In the genomic region with DNA sequence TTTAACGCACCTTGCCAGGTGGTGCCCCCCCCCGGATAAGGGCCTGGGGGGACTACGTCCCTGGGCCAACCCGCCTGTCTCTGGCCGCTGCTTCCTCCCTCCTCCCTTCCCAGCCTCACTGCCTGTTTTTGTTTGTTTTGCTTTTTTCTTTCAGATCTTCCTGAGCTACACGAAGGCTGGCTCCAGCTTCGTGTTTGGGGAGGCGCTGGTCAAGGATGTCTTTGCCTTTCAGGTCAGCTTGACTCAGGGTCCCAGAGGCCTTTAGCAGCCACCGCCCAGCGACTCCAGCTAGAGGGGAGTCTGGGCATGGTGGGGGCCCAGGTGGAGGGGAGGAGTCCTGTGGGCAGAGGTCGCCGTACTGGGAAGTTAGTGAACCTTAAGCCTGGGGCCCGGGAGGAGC, we compare ENCODE assay signal across 34 cellular contexts. TPM values are rescaled to one million over a fixed set of nuclear protein-coding genes. Genes with fewer than 3 reads are reported as not detected.
DNase-seq lines count a peak whose midpoint lies in the region; ATAC-seq, FAIRE-seq and TF ChIP-seq lines count a peak whose summit lies in the region.
"Had no signal": no experiment of that assay in that cellular context is flagged by ENCODE, and none has a peak within 500 bp of the region (broad histone marks: within the 10 kb centered on the region; RNA-seq: fewer than 3 reads in every experiment).

No MANE protein-coding gene starts in this region.

- H3K27me3 ChIP-seq in H1 (replicated peaks in 1 of 4; ENCODE audit: control insufficient read depth in 3 of 4, extremely low read depth in 1 of 4, insufficient read depth in 3 of 4, low read length in 3 of 4) (no peaks in the 10 kb centered on the region), parathyroid adenoma (ENCODE audit: control insufficient read depth, insufficient read depth, low read length) (no peaks in the 10 kb centered on the region), SK-N-SH (ENCODE audit: insufficient read depth) (no peaks in the 10 kb centered on the region)
- H3K27me3 ChIP-seq: BLaER1 treated with 17β-estradiol and CSF1 and Interleukin-3, amounts not matched to agents 10 nM and 100 nM; gastroesophageal sphincter; tibial nerve had no signal

- H3K36me3 ChIP-seq in H1 (ENCODE audit: control insufficient read depth in 2 of 4, insufficient read depth in 4 of 4, low read length in 3 of 4) = no peaks in the 10 kb centered on the region
- H3K36me3 ChIP-seq in parathyroid adenoma (ENCODE audit: control insufficient read depth, insufficient read depth, low read length) = no peaks in the 10 kb centered on the region
- no peaks in the 10 kb centered on the region for H3K36me3 ChIP-seq in SK-N-SH (replicated peaks in 1 of 2; ENCODE audit: control insufficient read depth in 1 of 2, insufficient read depth in 2 of 2, low read length in 1 of 2)
- H3K36me3 ChIP-seq: BLaER1 treated with 17β-estradiol and CSF1 and Interleukin-3, amounts not matched to agents 10 nM and 100 nM; gastroesophageal sphincter; tibial nerve had no signal

- no peak for TF ChIP-seq POLR2A in H1 (IDR thresholded peaks at IDR 0.05; ENCODE audit: control extremely low read depth in 1 of 2, low read depth in 2 of 2, low read length in 2 of 2)

- H2BK12ac ChIP-seq in H1 (ENCODE audit: low read depth, low read length) = no peak overlapping the region

- TF ChIP-seq CTCF in Calu3 (IDR thresholded peaks at IDR 0.05; ENCODE audit: unreplicated experiment) = no peak
- TF ChIP-seq CTCF in H1 (IDR thresholded peaks at IDR 0.05; ENCODE audit: control extremely low read depth in 1 of 3, insufficient read depth in 1 of 3, low read depth in 1 of 3, low read length in 3 of 3) = no peak
- no peak for TF ChIP-seq CTCF in parathyroid adenoma (IDR thresholded peaks at IDR 0.05)
- no peak for TF ChIP-seq CTCF in SK-N-SH (IDR thresholded peaks at IDR 0.05)

- H4K20me1 ChIP-seq in H1 (replicated peaks in 1 of 2; ENCODE audit: control insufficient read depth in 1 of 2, insufficient read depth in 2 of 2, low read length in 2 of 2) (no peaks in the 10 kb centered on the region), SK-N-SH (ENCODE audit: insufficient read depth) (no peaks in the 10 kb centered on the region)
- H4K20me1 ChIP-seq: BLaER1 treated with 17β-estradiol and CSF1 and Interleukin-3, amounts not matched to agents 10 nM and 100 nM had no signal

- H3K9ac ChIP-seq in H1 (replicated peaks in 1 of 4; ENCODE audit: extremely low read depth in 1 of 4, low read depth in 3 of 4, low read length in 3 of 4) (no peak overlapping the region), parathyroid adenoma (no peak overlapping the region), SK-N-SH (no peak overlapping the region)
- H3K9ac ChIP-seq: BLaER1 treated with 17β-estradiol and CSF1 and Interleukin-3, amounts not matched to agents 10 nM and 100 nM had no signal

- DNase-seq in Calu3 (no peak), HuH-7 (ENCODE audit: low spot score) (peak; percentile 44), H1 (ENCODE audit: low read depth in 1 of 2, low spot score in 2 of 2) (peak in 1 of 2 experiments; percentile 45), SK-N-SH (no peak), HT-29 (ENCODE audit: low spot score) (no peak)
- no peak for DNase-seq in stimulated activated CD4-positive, alpha-beta T cell treated with anti-CD3 and anti-CD28 coated beads, Interleukin-4, amount 100 ng/mL, for 4 hours
- DNase-seq: activated CD4-positive, alpha-beta T cell treated with anti-CD3 and anti-CD28 coated beads, Interleukin-2, amount 10 ng/mL, durations not matched to agents 24 days and 14 days; activated T-cell treated with anti-CD3 and anti-CD28 coated beads, Interleukin-2, amount 50 U/mL, for 24 hours; COR-L47; HFFc6; hypothalamus; immature natural killer cell; mesenchymal stem cell; NCI-H1048; NCI-H187; NCI-H2227 treated with DMSO at 0.1 percent for 48 hours; NCI-H526 treated with DMSO at 0.1 percent for 48 hours; nucleus accumbens; T-helper 2 cell had no signal

- intact Hi-C loops in Calu3 (cut with micrococcal nuclease; ENCODE audit: unreplicated experiment) = no loop called here

- H3K4me1 Mint-ChIP-seq in Calu3 (ENCODE audit: low read depth, unreplicated experiment) = peaks cover 39% of the 10 kb centered on the region
- H3K4me1 Mint-ChIP-seq: IgD-negative memory B cell, immature natural killer cell had no signal

- H3K79me2 ChIP-seq in H1 (ENCODE audit: control insufficient read depth in 1 of 2, insufficient read depth in 2 of 2, low read length in 2 of 2) (no peaks in the 10 kb centered on the region), parathyroid adenoma (no peaks in the 10 kb centered on the region), SK-N-SH (ENCODE audit: insufficient read depth) (no peaks in the 10 kb centered on the region)

- H2BK15ac ChIP-seq in H1 (ENCODE audit: low read length) = no peak overlapping the region

- no peak overlapping the region for H4K91ac ChIP-seq in H1 (replicated peaks; ENCODE audit: insufficient read length, low read length)

- no peak overlapping the region for H2AK5ac ChIP-seq in H1 (ENCODE audit: low read depth, low read length)

- no peaks in the 10 kb centered on the region for H3K23me2 ChIP-seq in H1 (ENCODE audit: low read depth, low read length)

- no peak overlapping the region for H3K56ac ChIP-seq in H1 (replicated peaks; ENCODE audit: insufficient read length, low read depth, low read length)

- H3K27ac ChIP-seq in H1 (ENCODE audit: low read depth, low read length) (no peak overlapping the region), parathyroid adenoma (peak overlapping the region; percentile 85), SK-N-SH (ENCODE audit: low read depth in 2 of 2, low read length in 1 of 2) (no peak overlapping the region)
- H3K27ac ChIP-seq: BLaER1 treated with 17β-estradiol and CSF1 and Interleukin-3, amounts not matched to agents 10 nM and 100 nM; gastroesophageal sphincter; RWPE1 had no signal

- no peaks in the 10 kb centered on the region for H3K9me2 ChIP-seq in SK-N-SH

- CTCF ChIA-PET in Calu3 (lab: Charles Lee) = interaction anchor here (0.9 kb wide), 1 partner anchor 8 kb away, joined by 7 read pairs; no protein-coding TSS in a partner anchor
- CTCF ChIA-PET in H1 (lab: Charles Lee; ENCODE audit: partially characterized antibody) = interaction anchor here (1.2 to 3.5 kb wide), 7 partner anchors 8 to 80 kb away, joined by 3 to 25 read pairs (median 5); no protein-coding TSS in a partner anchor
- CTCF ChIA-PET in SK-N-SH (lab: Yijun Ruan, JAX) = interaction anchor here (1.1 to 3.3 kb wide), 5 partner anchors 20 to 338 kb away, joined by 3 to 14 read pairs (median 3); no protein-coding TSS in a partner anchor

- no peaks in the 10 kb centered on the region for H3K27me3 Mint-ChIP-seq in Calu3 (ENCODE audit: unreplicated experiment)
- H3K27me3 Mint-ChIP-seq: activated T-cell treated with anti-CD3 and anti-CD28 coated beads, Interleukin-2, amount 50 U/mL, for 24 hours; stimulated activated naive CD8-positive, alpha-beta T cell treated with anti-CD3 and anti-CD28 coated beads, Interleukin-15, Interleukin-2, amounts not matched to agents 100 ng/mL and 50 ng/mL, for 24 hours had no signal

- peaks cover 22% of the 10 kb centered on the region for H3F3A ChIP-seq in SK-N-SH (replicated peaks; ENCODE audit: insufficient read depth)

- H3K4me1 ChIP-seq in H1 (replicated peaks in 1 of 4; ENCODE audit: control insufficient read depth in 3 of 4, insufficient read depth in 4 of 4, low read length in 3 of 4) (no peaks in the 10 kb centered on the region; a peak in 2 of 7 replicates), parathyroid adenoma (peaks cover 29% of the 10 kb centered on the region), SK-N-SH (ENCODE audit: control insufficient read depth in 1 of 2, insufficient read depth in 2 of 2, low read depth in 1 of 2, low read length in 1 of 2) (peaks cover 24 to 39% of the 10 kb centered on the region in 2 experiments; a peak in 3 of 4 replicates)

- no TSS peak for BruUV-seq in Calu3 (replicated peaks; lab: Mats Ljungman, UMichigan)

- no peak overlapping the region for H4K8ac ChIP-seq in H1 (ENCODE audit: extremely low read depth, insufficient read depth, low read length)

- no peak overlapping the region for H4K5ac ChIP-seq in H1 (ENCODE audit: insufficient read length, low read depth, low read length)

- H3K4ac ChIP-seq in H1 (replicated peaks; ENCODE audit: insufficient read length, low read depth, low read length) = no peak overlapping the region

- H3K18ac ChIP-seq in H1 (ENCODE audit: extremely low read depth, low read length) = no peak overlapping the region

- ATAC-seq in GM18907 (IDR thresholded peaks at IDR 0.05; ENCODE audit: unreplicated experiment) = no peak
- ATAC-seq: gastroesophageal sphincter, left lobe of liver had no signal

- H3K79me1 ChIP-seq in H1 (ENCODE audit: low read depth, low read length) = no peaks in the 10 kb centered on the region

- no peak overlapping the region for H2BK5ac ChIP-seq in H1 (ENCODE audit: low read depth, low read length)

- peaks cover 14% of the 10 kb centered on the region for H3K36me3 Mint-ChIP-seq in Calu3 (ENCODE audit: insufficient read depth, unreplicated experiment)
- H3K36me3 Mint-ChIP-seq: brain, IgD-negative memory B cell, immature natural killer cell had no signal

- H3K9me3 ChIP-seq in H1 (ENCODE audit: insufficient read depth in 2 of 2, low read depth in 1 of 2, low read length in 1 of 2) = no peaks in the 10 kb centered on the region
- no peaks in the 10 kb centered on the region for H3K9me3 ChIP-seq in parathyroid adenoma (ENCODE audit: control insufficient read depth, low read length)
- no peaks in the 10 kb centered on the region for H3K9me3 ChIP-seq in SK-N-SH
- H3K9me3 ChIP-seq: BLaER1 treated with 17β-estradiol and CSF1 and Interleukin-3, amounts not matched to agents 10 nM and 100 nM; gastroesophageal sphincter; tibial nerve had no signal

- H3K27ac Mint-ChIP-seq in Calu3 (ENCODE audit: unreplicated experiment) = peak overlapping the region; percentile 38
- H3K27ac Mint-ChIP-seq: activated CD4-positive, alpha-beta T cell treated with anti-CD3 and anti-CD28 coated beads, Interleukin-2, amount 10 ng/mL, durations not matched to agents 24 days and 14 days; activated T-cell treated with anti-CD3 and anti-CD28 coated beads, Interleukin-2, amount 50 U/mL, for 24 hours; HFFc6; immature natural killer cell; stimulated activated naive CD8-positive, alpha-beta T cell treated with anti-CD3 and anti-CD28 coated beads, Interleukin-15, Interleukin-2, amounts not matched to agents 100 ng/mL and 50 ng/mL, for 24 hours had no signal

- H3K4me3 ChIP-seq in H1 (ENCODE audit: extremely low read depth in 1 of 4, insufficient read depth in 2 of 4, low read depth in 3 of 4, low read length in 4 of 4) = no peak overlapping the region
- no peak overlapping the region for H3K4me3 ChIP-seq in parathyroid adenoma (ENCODE audit: low read depth, low read length)
- H3K4me3 ChIP-seq in SK-N-SH (ENCODE audit: low read depth in 2 of 2, low read length in 1 of 2) = no peak overlapping the region
- H3K4me3 ChIP-seq: BLaER1 treated with 17β-estradiol and CSF1 and Interleukin-3, amounts not matched to agents 10 nM and 100 nM; gastroesophageal sphincter; tibial nerve had no signal

- 72% methylated on average over 9 of the region's 13 CpGs; no CpG with 5 or more reads in 1 of the 2 experiments for WGBS in H1 (ENCODE audit: extremely low coverage in 1 of 2, insufficient coverage in 1 of 2, insufficient read length in 1 of 2, insufficient replicate concordance in 2 of 2, low coverage in 1 of 2, low lambda C conversion rate in 2 of 2, missing lambda C conversion rate in 1 of 2), 2 experiments
- WGBS in SK-N-SH (ENCODE audit: low lambda C conversion rate) = 88% methylated on average over 13 of the region's 13 CpGs

- no peak overlapping the region for H3K14ac ChIP-seq in H1 (ENCODE audit: insufficient read length)

- no peak overlapping the region for H2BK120ac ChIP-seq in H1 (replicated peaks; ENCODE audit: low read depth, low read length)

- H3K9me3 Mint-ChIP-seq in Calu3 (ENCODE audit: low read depth, unreplicated experiment) = peaks cover 3% of the 10 kb centered on the region
- H3K9me3 Mint-ChIP-seq: activated CD4-positive, alpha-beta T cell treated with anti-CD3 and anti-CD28 coated beads, Interleukin-2, amount 10 ng/mL, durations not matched to agents 24 days and 14 days; activated T-cell treated with anti-CD3 and anti-CD28 coated beads, Interleukin-2, amount 50 U/mL, for 24 hours; HFFc6; IgD-negative memory B cell; immature natural killer cell; stimulated activated naive CD8-positive, alpha-beta T cell treated with anti-CD3 and anti-CD28 coated beads, Interleukin-15, Interleukin-2, amounts not matched to agents 100 ng/mL and 50 ng/mL, for 24 hours had no signal

- FAIRE-seq in H1 (lab: Jason Lieb, UNC) = no peak
- FAIRE-seq: endothelial cell of umbilical vein had no signal

- H3K23ac ChIP-seq in H1 (ENCODE audit: insufficient read length) = no peak overlapping the region

- no peak overlapping the region for H3K4me3 Mint-ChIP-seq in Calu3 (ENCODE audit: low read depth, unreplicated experiment)
- H3K4me3 Mint-ChIP-seq: activated CD4-positive, alpha-beta T cell treated with anti-CD3 and anti-CD28 coated beads, Interleukin-2, amount 10 ng/mL, durations not matched to agents 24 days and 14 days; activated T-cell treated with anti-CD3 and anti-CD28 coated beads, Interleukin-2, amount 50 U/mL, for 24 hours; brain; HFFc6; IgD-negative memory B cell; immature natural killer cell; stimulated activated naive CD8-positive, alpha-beta T cell treated with anti-CD3 and anti-CD28 coated beads, Interleukin-15, Interleukin-2, amounts not matched to agents 100 ng/mL and 50 ng/mL, for 24 hours had no signal

- H2BK20ac ChIP-seq in H1 (ENCODE audit: low read length) = no peak overlapping the region

- POLR2A ChIA-PET in H1 (lab: Charles Lee; ENCODE audit: partially characterized antibody) = interaction anchor here (0.5 to 1.3 kb wide), 3 partner anchors 20 to 30 kb away, joined by 3 read pairs; no protein-coding TSS in a partner anchor
- POLR2A ChIA-PET in SK-N-SH (lab: Yijun Ruan, JAX) = no interaction called here

- no peak for TF ChIP-seq EP300 in H1 (IDR thresholded peaks at IDR 0.05; ENCODE audit: borderline replicate concordance in 1 of 2, low read depth in 2 of 2, low read length in 2 of 2)
- TF ChIP-seq EP300 in SK-N-SH (IDR thresholded peaks at IDR 0.05; ENCODE audit: borderline replicate concordance in 1 of 2, low read depth in 1 of 2, low read length in 1 of 2) = no peak

- H2AFZ ChIP-seq in H1 (ENCODE audit: low read length) (peak overlapping the region; percentile 93; the same call in 1 of the 2 replicates), parathyroid adenoma (peak overlapping the region; percentile 74), SK-N-SH (ENCODE audit: low read depth) (no peak overlapping the region)

- no peak for TF ChIP-seq RAD21 in H1 (IDR thresholded peaks at IDR 0.05 in 1 of 2, conservative IDR thresholded peaks at IDR 0.05 in 1 of 2; ENCODE audit: low read depth in 2 of 2, low read length in 2 of 2)
- no peak for TF ChIP-seq RAD21 in SK-N-SH (IDR thresholded peaks at IDR 0.05; ENCODE audit: low read length)

- H3K4me2 ChIP-seq in H1 (ENCODE audit: insufficient read depth in 1 of 2, low read depth in 2 of 2, low read length in 2 of 2) (no peak overlapping the region), parathyroid adenoma (ENCODE audit: low read length) (peak overlapping the region; percentile 17), SK-N-SH (no peak overlapping the region)

RNA-seq across cellular contexts. Expression of gene SLC28A1, which starts 24.1 kb away (rescaled TPM):
- total RNA-seq in Calu3 (2022) = 0.17 and 0.37 TPM in 2 replicates
- not detected in 2 replicates for total RNA-seq in H1 (2021; fragmentation: NEBNext Ultra II Directional; extraction: Animal tissue kit (Norgen Biotek cat#: 25700))
- polyA plus RNA-seq in H1 (2011; rRNA removed) (0.03 and 0.09 TPM in 2 replicates), SK-N-SH (2012; rRNA removed) (not detected in 2 replicates)
- 0.05 TPM for polyA plus RNA-seq in H1 (2011; cell fraction: cytosol; rRNA removed)
- polyA plus RNA-seq in H1 (2011; cell fraction: nucleus; rRNA removed) = 0.23 TPM
- 0.07 to 0.11 TPM in 2 of 4 replicates, not detected in the others for polyA plus RNA-seq in H1 (2012, experiment 1 of 2)
- polyA plus RNA-seq in H1 (2012, experiment 2 of 2) = not detected
- not detected for polyA plus RNA-seq in H1 (2013, experiment 1 of 2)
- not detected for polyA plus RNA-seq in H1 (2013, experiment 2 of 2)
- 0.10 TPM in 1 of 2 replicates, not detected in the other for polyA minus RNA-seq in H1 (2011; rRNA and poly(A)+ RNA removed)
- not detected for polyA minus RNA-seq in H1 (2011; cell fraction: cytosol; rRNA and poly(A)+ RNA removed)
- 0.20 TPM for polyA minus RNA-seq in H1 (2011; cell fraction: nucleus; rRNA and poly(A)+ RNA removed)
- polyA plus RNA-seq in SK-N-SH (2012; cell fraction: cytosol; rRNA removed) = not detected in 2 replicates
- 0.04 and 0.08 TPM in 2 replicates for polyA plus RNA-seq in SK-N-SH (2012; cell fraction: nucleus; rRNA removed)
- total RNA-seq in HT-29 (2014; rRNA removed; shearing (Covaris generic)) = 0.08 and 0.13 TPM in 2 replicates
- total RNA-seq: activated CD4-positive, alpha-beta T cell treated with anti-CD3 and anti-CD28 coated beads, Interleukin-2, amount 10 ng/mL, durations not matched to agents 24 days and 14 days; cerebellum; endothelial cell of umbilical vein; fibroblast of lung; gastroesophageal sphincter; HFFc6; myocyte had no signal
- polyA plus RNA-seq: AG04450, endothelial cell of umbilical vein, fibroblast of lung, IgD-negative memory B cell, immature natural killer cell had no signal
